Comparison of ENCODE assay signal across 1 cellular context in the genomic region with DNA sequence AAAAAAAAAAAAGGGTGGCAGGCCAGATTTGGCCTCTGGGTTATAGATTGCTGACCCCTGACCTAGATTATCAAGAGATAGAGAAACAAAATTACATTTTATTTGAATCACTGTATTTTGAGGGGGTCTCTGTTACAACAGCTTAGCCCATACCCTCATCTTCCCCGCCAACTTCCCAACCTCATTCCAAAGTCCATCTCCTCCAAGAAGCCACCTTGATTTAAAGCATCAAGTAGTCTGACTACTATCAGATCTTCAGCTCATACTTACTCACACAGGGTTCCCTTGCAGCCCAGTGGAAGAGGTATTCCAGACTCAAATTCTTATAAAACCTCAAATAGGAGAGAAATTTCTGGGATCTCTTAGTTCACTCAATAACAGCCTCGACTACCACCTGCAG.
TF ChIP-seq lines count a peak whose summit lies in the region.

No MANE protein-coding gene starts in this region.

TF ChIP-seq in GM23338, 12 proteins besides CTCF, POLR2A, EP300 and RAD21 (continued from another document):
- TF ChIP-seq, protein P1, sequence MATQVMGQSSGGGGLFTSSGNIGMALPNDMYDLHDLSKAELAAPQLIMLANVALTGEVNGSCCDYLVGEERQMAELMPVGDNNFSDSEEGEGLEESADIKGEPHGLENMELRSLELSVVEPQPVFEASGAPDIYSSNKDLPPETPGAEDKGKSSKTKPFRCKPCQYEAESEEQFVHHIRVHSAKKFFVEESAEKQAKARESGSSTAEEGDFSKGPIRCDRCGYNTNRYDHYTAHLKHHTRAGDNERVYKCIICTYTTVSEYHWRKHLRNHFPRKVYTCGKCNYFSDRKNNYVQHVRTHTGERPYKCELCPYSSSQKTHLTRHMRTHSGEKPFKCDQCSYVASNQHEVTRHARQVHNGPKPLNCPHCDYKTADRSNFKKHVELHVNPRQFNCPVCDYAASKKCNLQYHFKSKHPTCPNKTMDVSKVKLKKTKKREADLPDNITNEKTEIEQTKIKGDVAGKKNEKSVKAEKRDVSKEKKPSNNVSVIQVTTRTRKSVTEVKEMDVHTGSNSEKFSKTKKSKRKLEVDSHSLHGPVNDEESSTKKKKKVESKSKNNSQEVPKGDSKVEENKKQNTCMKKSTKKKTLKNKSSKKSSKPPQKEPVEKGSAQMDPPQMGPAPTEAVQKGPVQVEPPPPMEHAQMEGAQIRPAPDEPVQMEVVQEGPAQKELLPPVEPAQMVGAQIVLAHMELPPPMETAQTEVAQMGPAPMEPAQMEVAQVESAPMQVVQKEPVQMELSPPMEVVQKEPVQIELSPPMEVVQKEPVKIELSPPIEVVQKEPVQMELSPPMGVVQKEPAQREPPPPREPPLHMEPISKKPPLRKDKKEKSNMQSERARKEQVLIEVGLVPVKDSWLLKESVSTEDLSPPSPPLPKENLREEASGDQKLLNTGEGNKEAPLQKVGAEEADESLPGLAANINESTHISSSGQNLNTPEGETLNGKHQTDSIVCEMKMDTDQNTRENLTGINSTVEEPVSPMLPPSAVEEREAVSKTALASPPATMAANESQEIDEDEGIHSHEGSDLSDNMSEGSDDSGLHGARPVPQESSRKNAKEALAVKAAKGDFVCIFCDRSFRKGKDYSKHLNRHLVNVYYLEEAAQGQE (IDR thresholded peaks at IDR 0.05; ENCODE audit: unreplicated experiment): no peak
- TF ChIP-seq EZH2phosphoT487 (IDR thresholded peaks at IDR 0.05; ENCODE audit: unreplicated experiment): no peak
- TF ChIP-seq, protein P2, sequence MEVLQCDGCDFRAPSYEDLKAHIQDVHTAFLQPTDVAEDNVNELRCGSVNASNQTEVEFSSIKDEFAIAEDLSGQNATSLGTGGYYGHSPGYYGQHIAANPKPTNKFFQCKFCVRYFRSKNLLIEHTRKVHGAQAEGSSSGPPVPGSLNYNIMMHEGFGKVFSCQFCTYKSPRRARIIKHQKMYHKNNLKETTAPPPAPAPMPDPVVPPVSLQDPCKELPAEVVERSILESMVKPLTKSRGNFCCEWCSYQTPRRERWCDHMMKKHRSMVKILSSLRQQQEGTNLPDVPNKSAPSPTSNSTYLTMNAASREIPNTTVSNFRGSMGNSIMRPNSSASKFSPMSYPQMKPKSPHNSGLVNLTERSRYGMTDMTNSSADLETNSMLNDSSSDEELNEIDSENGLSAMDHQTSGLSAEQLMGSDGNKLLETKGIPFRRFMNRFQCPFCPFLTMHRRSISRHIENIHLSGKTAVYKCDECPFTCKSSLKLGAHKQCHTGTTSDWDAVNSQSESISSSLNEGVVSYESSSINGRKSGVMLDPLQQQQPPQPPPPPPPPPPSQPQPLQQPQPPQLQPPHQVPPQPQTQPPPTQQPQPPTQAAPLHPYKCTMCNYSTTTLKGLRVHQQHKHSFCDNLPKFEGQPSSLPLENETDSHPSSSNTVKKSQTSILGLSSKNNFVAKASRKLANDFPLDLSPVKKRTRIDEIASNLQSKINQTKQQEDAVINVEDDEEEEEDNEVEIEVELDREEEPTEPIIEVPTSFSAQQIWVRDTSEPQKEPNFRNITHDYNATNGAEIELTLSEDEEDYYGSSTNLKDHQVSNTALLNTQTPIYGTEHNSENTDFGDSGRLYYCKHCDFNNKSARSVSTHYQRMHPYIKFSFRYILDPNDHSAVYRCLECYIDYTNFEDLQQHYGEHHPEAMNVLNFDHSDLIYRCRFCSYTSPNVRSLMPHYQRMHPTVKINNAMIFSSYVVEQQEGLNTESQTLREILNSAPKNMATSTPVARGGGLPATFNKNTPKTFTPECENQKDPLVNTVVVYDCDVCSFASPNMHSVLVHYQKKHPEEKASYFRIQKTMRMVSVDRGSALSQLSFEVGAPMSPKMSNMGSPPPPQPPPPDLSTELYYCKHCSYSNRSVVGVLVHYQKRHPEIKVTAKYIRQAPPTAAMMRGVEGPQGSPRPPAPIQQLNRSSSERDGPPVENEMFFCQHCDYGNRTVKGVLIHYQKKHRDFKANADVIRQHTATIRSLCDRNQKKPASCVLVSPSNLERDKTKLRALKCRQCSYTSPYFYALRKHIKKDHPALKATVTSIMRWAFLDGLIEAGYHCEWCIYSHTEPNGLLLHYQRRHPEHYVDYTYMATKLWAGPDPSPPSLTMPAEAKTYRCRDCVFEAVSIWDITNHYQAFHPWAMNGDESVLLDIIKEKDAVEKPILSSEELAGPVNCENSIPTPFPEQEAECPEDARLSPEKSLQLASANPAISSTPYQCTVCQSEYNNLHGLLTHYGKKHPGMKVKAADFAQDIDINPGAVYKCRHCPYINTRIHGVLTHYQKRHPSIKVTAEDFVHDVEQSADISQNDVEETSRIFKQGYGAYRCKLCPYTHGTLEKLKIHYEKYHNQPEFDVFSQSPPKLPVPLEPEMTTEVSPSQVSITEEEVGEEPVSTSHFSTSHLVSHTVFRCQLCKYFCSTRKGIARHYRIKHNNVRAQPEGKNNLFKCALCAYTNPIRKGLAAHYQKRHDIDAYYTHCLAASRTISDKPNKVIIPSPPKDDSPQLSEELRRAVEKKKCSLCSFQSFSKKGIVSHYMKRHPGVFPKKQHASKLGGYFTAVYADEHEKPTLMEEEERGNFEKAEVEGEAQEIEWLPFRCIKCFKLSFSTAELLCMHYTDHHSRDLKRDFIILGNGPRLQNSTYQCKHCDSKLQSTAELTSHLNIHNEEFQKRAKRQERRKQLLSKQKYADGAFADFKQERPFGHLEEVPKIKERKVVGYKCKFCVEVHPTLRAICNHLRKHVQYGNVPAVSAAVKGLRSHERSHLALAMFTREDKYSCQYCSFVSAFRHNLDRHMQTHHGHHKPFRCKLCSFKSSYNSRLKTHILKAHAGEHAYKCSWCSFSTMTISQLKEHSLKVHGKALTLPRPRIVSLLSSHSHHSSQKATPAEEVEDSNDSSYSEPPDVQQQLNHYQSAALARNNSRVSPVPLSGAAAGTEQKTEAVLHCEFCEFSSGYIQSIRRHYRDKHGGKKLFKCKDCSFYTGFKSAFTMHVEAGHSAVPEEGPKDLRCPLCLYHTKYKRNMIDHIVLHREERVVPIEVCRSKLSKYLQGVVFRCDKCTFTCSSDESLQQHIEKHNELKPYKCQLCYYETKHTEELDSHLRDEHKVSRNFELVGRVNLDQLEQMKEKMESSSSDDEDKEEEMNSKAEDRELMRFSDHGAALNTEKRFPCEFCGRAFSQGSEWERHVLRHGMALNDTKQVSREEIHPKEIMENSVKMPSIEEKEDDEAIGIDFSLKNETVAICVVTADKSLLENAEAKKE (CRISPR knock-in tag; IDR thresholded peaks at IDR 0.05): no peak
- no peak for TF ChIP-seq JUNB (IDR thresholded peaks at IDR 0.05; ENCODE audit: unreplicated experiment)
TF ChIP-seq in GM23338: peak in this region for 0.
